In the genomic region with DNA sequence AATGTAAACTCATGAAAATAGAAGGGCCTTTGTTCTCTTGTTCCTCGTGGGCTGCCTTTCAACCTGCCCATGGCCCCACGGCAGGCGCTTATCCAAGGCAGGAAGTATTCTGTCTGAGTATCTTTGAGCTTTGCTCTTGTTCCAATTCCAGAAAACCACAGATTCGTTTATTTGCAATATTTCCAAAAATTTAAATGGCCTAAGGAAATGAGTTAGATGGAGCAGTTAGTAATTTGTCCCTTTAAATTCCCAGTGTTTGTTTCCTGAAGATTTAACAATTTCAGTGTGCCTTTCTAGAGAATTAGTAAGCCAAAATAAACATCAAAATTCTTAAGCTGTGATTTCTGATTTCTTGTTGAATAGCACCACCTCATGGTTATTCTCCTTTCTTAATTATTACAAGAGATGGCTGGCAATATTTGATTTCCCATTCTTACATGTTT, we compare ENCODE assay signal across 9 cellular contexts.
DNase-seq lines count a peak whose midpoint lies in the region; ATAC-seq and TF ChIP-seq lines count a peak whose summit lies in the region.
"Had no signal": no experiment of that assay in that cellular context is flagged by ENCODE, and none has a peak within 500 bp of the region (broad histone marks: within the 10 kb centered on the region; RNA-seq: fewer than 3 reads in every experiment).

No MANE protein-coding gene starts in this region.

- H3K4me1 Mint-ChIP-seq in brain = peaks cover 10% of the 10 kb centered on the region
- no peaks in the 10 kb centered on the region for H3K4me1 Mint-ChIP-seq in immature natural killer cell

- DNase-seq in ELR (ENCODE audit: low read depth) = peak; percentile 78
- peak; percentile 36 for DNase-seq in NCI-H1694 (lab: John Stamatoyannopoulos, UW)
- DNase-seq in kidney tubule cell (ENCODE audit: low spot score) = peak; percentile 52
- no peak for DNase-seq in activated gamma-delta T cell (lab: John Stamatoyannopoulos, UW)
- DNase-seq in NCI-H1436 treated with DMSO at 0.1 percent for 48 hours (lab: John Stamatoyannopoulos, UW) = no peak
- DNase-seq in immature natural killer cell = no peak

- TF ChIP-seq CTCF in brain (conservative IDR thresholded peaks at IDR 0.05) = peak; percentile 73 to 78

- H3K36me3 Mint-ChIP-seq in brain (no peaks in the 10 kb centered on the region), immature natural killer cell (no peaks in the 10 kb centered on the region)

- peak overlapping the region in 4 of 5 experiments; percentile 12 to 53 (median 38) for H3K4me3 Mint-ChIP-seq in brain
- no peak overlapping the region for H3K4me3 Mint-ChIP-seq in immature natural killer cell
- H3K4me3 Mint-ChIP-seq: T-helper 1 cell treated with Interleukin-12 subunit alpha and Interleukin-12 subunit beta and Interleukin-4 antibody, amounts not matched to agents 30 μg/mL and 1 μg/mL, for 36 hours had no signal

- H3K9me3 Mint-ChIP-seq in brain = no peaks in the 10 kb centered on the region
- no peaks in the 10 kb centered on the region for H3K9me3 Mint-ChIP-seq in immature natural killer cell
- H3K9me3 Mint-ChIP-seq: T-helper 1 cell treated with Interleukin-12 subunit alpha and Interleukin-12 subunit beta and Interleukin-4 antibody, amounts not matched to agents 30 μg/mL and 1 μg/mL, for 36 hours had no signal

- H3K27ac Mint-ChIP-seq in brain (peak overlapping the region; percentile 61 to 94 (median 74)), immature natural killer cell (no peak overlapping the region)
- H3K27ac Mint-ChIP-seq: T-helper 1 cell treated with Interleukin-12 subunit alpha and Interleukin-12 subunit beta and Interleukin-4 antibody, amounts not matched to agents 30 μg/mL and 1 μg/mL, for 36 hours had no signal

- no peaks in the 10 kb centered on the region for H3K27me3 Mint-ChIP-seq in brain
- peaks cover 0 to 9% (median 5%) of the 10 kb centered on the region in 3 donors for H3K27me3 Mint-ChIP-seq in immature natural killer cell (ENCODE audit: low read depth in 3 of 3)

- ATAC-seq in GM18907 (IDR thresholded peaks at IDR 0.05; ENCODE audit: unreplicated experiment) = no peak

Comparison
In these comparisons a context has a peak if more than half of its experiments do, and no peak if none do; other contexts are left out.
1. DNase-seq: peak in ELR (single experiment), NCI-H1694 (single experiment) and kidney tubule cell (single experiment); none in activated gamma-delta T cell (single experiment), NCI-H1436 treated with DMSO at 0.1 percent for 48 hours (single experiment) and immature natural killer cell (0 of 3).
2. H3K27ac Mint-ChIP-seq: peak in brain (5 of 5); none in immature natural killer cell (0 of 6).
3. H3K4me3 Mint-ChIP-seq: peak in brain (4 of 5); none in immature natural killer cell (0 of 5).